Comparison of ENCODE assay signal across 8 cellular contexts in genomic region chr15:75347222-75348033, GRCh38. TPM values are rescaled to one million over a fixed set of nuclear protein-coding genes. Genes with fewer than 3 reads are reported as not detected.
A peak's percentile ranks its signal among the peaks of the same experiment; 100 is the strongest.
DNase-seq lines count a peak whose midpoint lies in the region; ATAC-seq and TF ChIP-seq lines count a peak whose summit lies in the region.

No MANE protein-coding gene starts in this region.

- H3K9me3 ChIP-seq in tibial artery = no peaks in the 10 kb centered on the region

- peaks cover 29 to 33% of the 10 kb centered on the region in 2 donors for H3K4me1 Mint-ChIP-seq in natural killer cell treated with Interleukin-12 subunit alpha and Interleukin-12 subunit beta and Interleukin-15 and Interleukin-18, amount 100 ng/mL, for 72 hours (ENCODE audit: low read depth in 2 of 2)

- H3K36me3 ChIP-seq in tibial artery = no peaks in the 10 kb centered on the region

- peaks cover 3% of the 10 kb centered on the region for H3K9me3 Mint-ChIP-seq in natural killer cell treated with Interleukin-12 subunit alpha and Interleukin-12 subunit beta and Interleukin-15 and Interleukin-18, amount 100 ng/mL, for 72 hours

- peak; percentile 48 for ATAC-seq in GM19351 (IDR thresholded peaks at IDR 0.05; ENCODE audit: unreplicated experiment)
- peak; percentile 28 to 38 for ATAC-seq in natural killer cell treated with Interleukin-12 subunit alpha and Interleukin-12 subunit beta and Interleukin-15 and Interleukin-18, amount 100 ng/mL, for 72 hours

- peaks cover 0 to 5% of the 10 kb centered on the region in 2 donors for H3K27me3 Mint-ChIP-seq in natural killer cell treated with Interleukin-12 subunit alpha and Interleukin-12 subunit beta and Interleukin-15 and Interleukin-18, amount 100 ng/mL, for 72 hours

- CTCF ChIA-PET in AG04449 (lab: Yijun Ruan, JAX) = interaction anchor here (1.1 to 1.2 kb wide), 2 partner anchors 20 to 455 kb away, joined by 3 to 5 read pairs; no protein-coding TSS in a partner anchor

- DNase-seq in AG04449 (ENCODE audit: low read depth, low spot score) (no peak), NCI-H2171 treated with DMSO at 0.1 percent for 48 hours (lab: John Stamatoyannopoulos, UW) (peak; percentile 79), fibroblast of mammary gland (ENCODE audit: low read depth) (no peak), tibial artery (peak in 1 of 2 donors; percentile 79), globus pallidus (ENCODE audit: low spot score) (no peak)
- peak; percentile 61 to 65 for DNase-seq in activated T-cell treated with anti-CD3 and anti-CD28 coated beads, Interleukin-2, amount 50 U/mL, for 48 hours
- DNase-seq in natural killer cell treated with Interleukin-12 subunit alpha and Interleukin-12 subunit beta and Interleukin-15 and Interleukin-18, amount 100 ng/mL, for 72 hours (ENCODE audit: low spot score) = peak; percentile 68

- POLR2A ChIA-PET in AG04449 (lab: Yijun Ruan, JAX) = no interaction called here

- intact Hi-C loops in tibial artery (cut with DNase I; ENCODE audit: low total_unique reads) = no loop called here

- no peaks in the 10 kb centered on the region for H3K27me3 ChIP-seq in tibial artery

- peaks cover 5 to 29% (median 16%) of the 10 kb centered on the region in 4 donors for H3K4me1 ChIP-seq in tibial artery

- H3K36me3 Mint-ChIP-seq in natural killer cell treated with Interleukin-12 subunit alpha and Interleukin-12 subunit beta and Interleukin-15 and Interleukin-18, amount 100 ng/mL, for 72 hours = peaks cover 9% of the 10 kb centered on the region

- TF ChIP-seq CTCF in AG04449 (IDR thresholded peaks at IDR 0.05; ENCODE audit: insufficient read depth, low read length, missing control alignments) (no peak), fibroblast of mammary gland (conservative IDR thresholded peaks at IDR 0.05; ENCODE audit: control insufficient read depth, insufficient read depth, low read depth, low read length) (no peak), tibial artery (IDR thresholded peaks at IDR 0.05) (no peak)

- peak overlapping the region in 1 of 2 donors; percentile 69 for H3K27ac Mint-ChIP-seq in natural killer cell treated with Interleukin-12 subunit alpha and Interleukin-12 subunit beta and Interleukin-15 and Interleukin-18, amount 100 ng/mL, for 72 hours

- peak overlapping the region; percentile 63 for H3K4me3 ChIP-seq in AG04449 (ENCODE audit: low read depth, low read length)
- peak overlapping the region; percentile 64 for H3K4me3 ChIP-seq in fibroblast of mammary gland (ENCODE audit: control insufficient read depth, low read depth, low read length)
- peak overlapping the region; percentile 74 to 92 for H3K4me3 ChIP-seq in tibial artery

- peak overlapping the region; percentile 45 to 76 for H3K27ac ChIP-seq in tibial artery

- H3K4me3 Mint-ChIP-seq in natural killer cell treated with Interleukin-12 subunit alpha and Interleukin-12 subunit beta and Interleukin-15 and Interleukin-18, amount 100 ng/mL, for 72 hours = peak overlapping the region; percentile 74

RNA-seq across cellular contexts. Expression of gene NEIL1, which starts 0.6 kb away (rescaled TPM):
- 10 to 100 TPM; 12.4 to 22.3 TPM for total RNA-seq in natural killer cell treated with Interleukin-12 subunit alpha and Interleukin-12 subunit beta and Interleukin-15 and Interleukin-18, amount 100 ng/mL, for 72 hours

RNA-seq across cellular contexts. Expression of gene COMMD4, which starts 11.6 kb away (rescaled TPM):
- total RNA-seq in natural killer cell treated with Interleukin-12 subunit alpha and Interleukin-12 subunit beta and Interleukin-15 and Interleukin-18, amount 100 ng/mL, for 72 hours = 10 to 100 TPM; 54.4 to 96.2 TPM

RNA-seq across cellular contexts. Expression of gene MAN2C1, which starts 21.0 kb away (rescaled TPM):
- total RNA-seq in natural killer cell treated with Interleukin-12 subunit alpha and Interleukin-12 subunit beta and Interleukin-15 and Interleukin-18, amount 100 ng/mL, for 72 hours = 100 to 1,000 TPM; 213 to 295 TPM

Comparison
In these comparisons a context has a peak if more than half of its experiments do, and no peak if none do; other contexts are left out.
1. DNase-seq: peak in NCI-H2171 treated with DMSO at 0.1 percent for 48 hours (single experiment), activated T-cell treated with anti-CD3 and anti-CD28 coated beads, Interleukin-2, amount 50 U/mL, for 48 hours (2 of 2) and natural killer cell treated with Interleukin-12 subunit alpha and Interleukin-12 subunit beta and Interleukin-15 and Interleukin-18, amount 100 ng/mL, for 72 hours (single experiment); none in AG04449 (single experiment), fibroblast of mammary gland (single experiment) and globus pallidus (single experiment).
2. Peak in every context shown above with its lines, with median percentiles within 50 percentile points of each other: H3K4me3 ChIP-seq.